18 cellular contexts compared by ENCODE assay signal in the genomic region with DNA sequence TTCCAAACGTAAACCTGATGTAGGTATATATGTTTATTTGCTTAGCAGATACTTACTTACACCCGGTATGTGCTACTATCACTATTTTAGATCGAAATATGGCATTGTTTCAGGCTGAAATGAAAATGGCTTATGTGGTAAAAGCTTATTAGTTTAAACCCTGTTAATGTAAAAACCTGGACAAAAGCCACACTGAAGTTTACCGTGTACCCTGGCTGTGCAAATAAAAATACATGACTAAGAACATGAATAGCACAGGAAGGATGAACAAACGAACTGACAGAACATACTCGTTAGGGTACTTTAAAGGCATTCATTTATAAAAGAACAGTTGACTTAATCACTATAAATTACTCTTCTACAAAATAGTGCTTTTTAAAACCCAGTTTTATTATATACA. TPM values are rescaled to one million over a fixed set of nuclear protein-coding genes. Genes with fewer than 3 reads are reported as not detected.
"Had no signal": no experiment of that assay in that cellular context is flagged by ENCODE, and none has a peak within 500 bp of the region (broad histone marks: within the 10 kb centered on the region; RNA-seq: fewer than 3 reads in every experiment).

No MANE protein-coding gene starts in this region.

- H3K27me3 ChIP-seq: vagina had no signal

- H3K9me3 ChIP-seq: esophagus squamous epithelium, gastrocnemius medialis, left lung, right atrium auricular region, thoracic aorta, vagina had no signal

- H3K4me3 ChIP-seq: esophagus squamous epithelium, gastrocnemius medialis, left lung, lung, neural progenitor cell, right atrium auricular region, thoracic aorta, vagina had no signal

- DNase-seq: activated gamma-delta T cell treated with Interleukin-2 at 50 U/mL for 16 hours; activated T-cell treated with anti-CD3 and anti-CD28 coated beads, Interleukin-2, amount 50 U/mL, for 1 hour; anterior cingulate cortex; effector memory CD8-positive, alpha-beta T cell; esophagus squamous epithelium; gastrocnemius medialis; hippocampal formation; kidney glomerular epithelial cell; left lung; naive B cell; stimulated activated CD4-positive, alpha-beta T cell treated with anti-CD3 and anti-CD28 coated beads, Interleukin-4, amount 100 ng/mL, for 24 hours; stimulated activated naive CD4-positive, alpha-beta T cell treated with Interleukin-2 at 50 U/mL for 16 hours had no signal

- H3K36me3 ChIP-seq: esophagus squamous epithelium, gastrocnemius medialis, left lung, neural progenitor cell, right atrium auricular region, thoracic aorta, vagina had no signal

- ATAC-seq: effector memory CD8-positive, alpha-beta T cell; gastrocnemius medialis; left lung had no signal

- H3K27ac ChIP-seq: esophagus squamous epithelium, gastrocnemius medialis, left lung, neural progenitor cell, right atrium auricular region, thoracic aorta, vagina had no signal

- H3K4me1 ChIP-seq: esophagus squamous epithelium, gastrocnemius medialis, left lung, right atrium auricular region, vagina had no signal

RNA-seq across cellular contexts. Expression of a gene that starts 6.6 kb away (rescaled TPM):
- total RNA-seq: gastrocnemius medialis, mesenteric fat pad, thoracic aorta, vagina had no signal
